17 cellular contexts compared by ENCODE assay signal in the genomic region with DNA sequence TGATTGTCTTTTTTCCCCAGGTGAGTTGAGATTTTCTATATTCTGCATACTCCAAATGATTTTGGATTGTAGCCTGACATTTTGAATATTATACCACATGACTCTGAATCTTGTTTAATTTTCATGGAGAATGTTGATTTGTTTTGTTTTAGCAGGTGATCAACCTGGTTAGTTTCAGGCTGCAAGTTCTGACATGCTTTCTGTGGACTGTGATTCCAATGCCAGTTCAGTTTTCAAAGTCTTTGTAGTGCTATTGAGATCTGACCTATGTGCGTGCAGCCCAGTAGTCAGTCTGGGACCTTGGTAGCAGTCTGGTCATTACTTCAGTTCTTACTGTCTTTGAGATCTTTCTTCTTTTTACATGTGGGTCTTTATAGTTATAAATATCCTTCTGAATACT. TPM values are rescaled to one million over a fixed set of nuclear protein-coding genes. Genes with fewer than 3 reads are reported as not detected.
DNase-seq lines count a peak whose midpoint lies in the region; ATAC-seq, FAIRE-seq and TF ChIP-seq lines count a peak whose summit lies in the region.
"Had no signal": no experiment of that assay in that cellular context is flagged by ENCODE, and none has a peak within 500 bp of the region (broad histone marks: within the 10 kb centered on the region; RNA-seq: fewer than 3 reads in every experiment).

No MANE protein-coding gene starts in this region.

- H3K9ac ChIP-seq in keratinocyte (ENCODE audit: control insufficient read depth, extremely low read depth, insufficient read depth, low read length) = no peak overlapping the region

- no peak for TF ChIP-seq POLR2A in GM12891 (IDR thresholded peaks at IDR 0.05; ENCODE audit: low read depth, low read length)
- no peak for TF ChIP-seq POLR2A in GM12892 (IDR thresholded peaks at IDR 0.05; ENCODE audit: low read depth, low read length)
- TF ChIP-seq POLR2A in adrenal gland (IDR thresholded peaks at IDR 0.05) = no peak

- no peak overlapping the region for H3K4me2 ChIP-seq in keratinocyte (ENCODE audit: control insufficient read depth, extremely low read depth, insufficient read depth, low read depth, low read length)

- intact Hi-C loops in adrenal gland (cut with DNase I) = no loop called here

- H3K9me3 ChIP-seq in keratinocyte (ENCODE audit: control insufficient read depth, low read depth, low read length) (peaks cover 1% of the 10 kb centered on the region), adrenal gland (replicated peaks in 1 of 3) (peaks cover 0 to 5% (median 4%) of the 10 kb centered on the region in 3 donors)

- no peaks in the 10 kb centered on the region for H3K9me1 ChIP-seq in keratinocyte (ENCODE audit: control insufficient read depth, extremely low read depth, insufficient read depth, low read length)

- H2AFZ ChIP-seq in keratinocyte (ENCODE audit: control insufficient read depth, low read length) = no peak overlapping the region

- dilution Hi-C loops in keratinocyte (cut with MboI; ENCODE audit: extremely low pct_ligation_motif_present, low sequenced_read_pairs) = no loop called here

- H3K4me1 ChIP-seq in keratinocyte (ENCODE audit: control insufficient read depth, extremely low read depth, insufficient read depth, low read length) (no peaks in the 10 kb centered on the region), adrenal gland (replicated peaks in 1 of 2) (no peaks in the 10 kb centered on the region)
- H3K4me1 ChIP-seq: HAP-1 had no signal

- TF ChIP-seq CTCF in keratinocyte (optimal IDR thresholded peaks at IDR 0.05 in 1 of 3, IDR thresholded peaks at IDR 0.05 in 1 of 3, conservative IDR thresholded peaks at IDR 0.05 in 1 of 3; ENCODE audit: extremely low read depth in 1 of 3, insufficient read depth in 2 of 3, low read length in 3 of 3) = no peak
- TF ChIP-seq CTCF in adrenal gland (IDR thresholded peaks at IDR 0.05) = no peak

- no peak overlapping the region for H3K4me3 ChIP-seq in keratinocyte (ENCODE audit: control insufficient read depth in 2 of 3, extremely low read depth in 1 of 3, insufficient read depth in 2 of 3, low read depth in 1 of 3, low read length in 3 of 3)
- H3K4me3 ChIP-seq in adrenal gland = no peak overlapping the region
- H3K4me3 ChIP-seq: HAP-1 had no signal

- H3K79me2 ChIP-seq in keratinocyte (ENCODE audit: control insufficient read depth, insufficient read depth, low read length) = no peaks in the 10 kb centered on the region

- no peak overlapping the region for H3K27ac ChIP-seq in keratinocyte (ENCODE audit: control insufficient read depth, insufficient read depth, low read length)
- H3K27ac ChIP-seq in adrenal gland = no peak overlapping the region

- H3K27me3 ChIP-seq in keratinocyte (ENCODE audit: control insufficient read depth, extremely low read depth, insufficient read depth, low read length) (no peaks in the 10 kb centered on the region), adrenal gland (no peaks in the 10 kb centered on the region)

- no peak for ATAC-seq in HG03378 (IDR thresholded peaks at IDR 0.05; ENCODE audit: unreplicated experiment)

- peak; percentile 52 for FAIRE-seq in GM12891 (lab: Jason Lieb, UNC)
- FAIRE-seq in GM12892 (lab: Jason Lieb, UNC) = peak; percentile 27
- peak; percentile 23 for FAIRE-seq in keratinocyte (lab: Jason Lieb, UNC)
- FAIRE-seq: H54 had no signal

- no peaks in the 10 kb centered on the region for H4K20me1 ChIP-seq in keratinocyte (ENCODE audit: control insufficient read depth, extremely low read depth, insufficient read depth, low read length)

- WGBS in adrenal gland, 4 donors = 76 to 90% (median 85%) methylated on average over 1 of the region's 1 CpG

- no peak for DNase-seq in GM12891 (ENCODE audit: insufficient read length, low spot score)
- no peak for DNase-seq in GM12892 (ENCODE audit: insufficient read length)
- peak; percentile 17 for DNase-seq in HPDE6-E6E7 (ENCODE audit: extremely low spot score)
- no peak for DNase-seq in keratinocyte (ENCODE audit: low read depth, low spot score)
- DNase-seq in adrenal gland = no peak
- DNase-seq: C1 segment of cervical spinal cord; Calu3; CD4-positive, alpha-beta memory T cell; COR-L47; DMS53; DMS79 treated with DMSO at 0.1 percent for 48 hours; GF-D8; GOT3; HFFc6 had no signal

- H3K36me3 ChIP-seq in keratinocyte (ENCODE audit: control insufficient read depth in 2 of 2, extremely low read depth in 1 of 2, insufficient read depth in 2 of 2, low read length in 2 of 2) (no peaks in the 10 kb centered on the region), adrenal gland (replicated peaks in 1 of 2) (no peaks in the 10 kb centered on the region)
- H3K36me3 ChIP-seq: HAP-1 had no signal

TF ChIP-seq in GM12891, 5 proteins besides CTCF, POLR2A, EP300 and RAD21:
- no peak for TF ChIP-seq SPI1 (IDR thresholded peaks at IDR 0.05; ENCODE audit: low read depth, low read length)

RNA-seq across cellular contexts. Expression of gene MTMR10, which starts 18.6 kb away (rescaled TPM):
- polyA plus RNA-seq in GM12891 (2012; ENCODE audit: low read depth, missing spikeins) = 5.7 TPM
- 10.3 TPM for polyA plus RNA-seq in GM12892 (2012; ENCODE audit: missing spikeins)
- polyA plus RNA-seq in keratinocyte (10.8 to 16.2 TPM (median 15.5 TPM) in 3 replicates), adrenal gland (10 to 100 TPM in 2 of 3 donors, 1 to 10 TPM in 1; 9.2 to 21.1 (median 17.8) TPM)
- 2.5 TPM for polyA plus RNA-seq in keratinocyte (2011; ENCODE audit: low read depth)
- 8.1 and 13.5 TPM in 2 replicates for polyA plus RNA-seq in keratinocyte (2011; cell fraction: cytosol; rRNA removed)
- 15.2 and 18.7 TPM in 2 replicates for polyA plus RNA-seq in keratinocyte (2011; cell fraction: nucleus; rRNA removed)
- polyA plus RNA-seq in keratinocyte (2012; ENCODE audit: low replicate concordance) = 5.2 and 10.5 TPM in 2 replicates
- polyA minus RNA-seq in keratinocyte = 8.4 to 24.5 TPM (median 14.5 TPM) in 3 replicates
- polyA minus RNA-seq in keratinocyte (2011; cell fraction: cytosol; rRNA and poly(A)+ RNA removed) = 18.2 TPM
- 15.9 and 32.6 TPM in 2 replicates for polyA minus RNA-seq in keratinocyte (2011; cell fraction: nucleus; rRNA and poly(A)+ RNA removed)
- total RNA-seq in adrenal gland = 10 to 100 TPM; 12.7 to 42.7 (median 26.8) TPM
